Comparison of ENCODE assay signal across 8 cellular contexts in the genomic region with DNA sequence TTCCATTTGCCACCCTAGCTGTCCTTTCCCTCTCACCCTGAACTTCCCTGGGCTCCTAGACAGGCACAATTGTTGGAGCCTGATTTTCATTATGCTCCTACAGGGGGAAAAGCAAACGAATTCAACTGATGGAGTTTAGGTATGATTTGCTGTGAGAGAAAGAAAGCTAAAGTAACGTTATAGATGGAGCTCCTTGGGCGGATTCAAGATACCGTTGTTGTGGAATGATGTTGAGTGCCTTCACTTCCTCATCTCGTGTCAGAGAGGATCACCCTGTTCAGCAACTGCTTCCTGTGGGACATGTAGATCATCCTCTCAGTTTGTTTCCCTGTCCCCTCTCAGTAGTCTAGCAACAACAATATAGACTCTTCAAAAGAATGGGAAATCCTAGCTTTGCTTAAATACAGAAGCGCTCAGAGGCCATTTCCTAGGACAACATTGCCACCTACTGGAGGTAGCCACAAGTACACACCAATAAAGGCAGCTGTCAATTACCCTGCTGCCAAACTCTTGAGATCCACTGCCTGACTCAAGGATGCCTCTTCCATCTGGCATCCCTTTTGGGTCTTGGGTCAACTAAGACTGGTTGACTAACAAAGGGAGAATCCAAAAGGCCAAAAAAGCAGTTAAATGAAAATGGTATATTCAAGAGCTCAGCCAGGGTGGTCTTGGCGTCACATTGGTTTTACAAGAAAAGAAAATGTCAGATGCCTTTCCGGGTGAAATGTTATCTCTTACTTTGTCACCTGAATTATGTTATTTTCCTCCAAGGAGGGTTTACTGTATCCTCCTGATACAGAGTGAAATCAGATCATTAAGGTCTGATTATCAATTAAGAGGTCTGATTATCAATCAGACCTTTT. TPM values are rescaled to one million over a fixed set of nuclear protein-coding genes. Genes with fewer than 3 reads are reported as not detected.
DNase-seq lines count a peak whose midpoint lies in the region; ATAC-seq lines count a peak whose summit lies in the region.

No MANE protein-coding gene starts in this region.

- H3K4me3 ChIP-seq in mesenchymal stem cell (ENCODE audit: insufficient read depth in 1 of 2, low read depth in 1 of 2, low read length in 2 of 2), result peak overlapping the region in 1 of 2 experiments; percentile 46

- peak overlapping the region; percentile 74 for H3K9ac ChIP-seq in mesenchymal stem cell (ENCODE audit: low read length)

- H2BK5ac ChIP-seq in mesenchymal stem cell (ENCODE audit: low read depth, low read length, poor library complexity, severe bottlenecking), result no peak overlapping the region

- H2BK12ac ChIP-seq in mesenchymal stem cell (ENCODE audit: low read length in 2 of 2), result no peak overlapping the region

- no peaks in the 10 kb centered on the region for H3K9me3 ChIP-seq in mesenchymal stem cell (ENCODE audit: control insufficient read depth, low read length)

- H3K18ac ChIP-seq in mesenchymal stem cell (ENCODE audit: low read depth in 1 of 2, low read length in 2 of 2), result no peak overlapping the region

- H3K27me3 ChIP-seq in mesenchymal stem cell (ENCODE audit: control insufficient read depth in 1 of 2, insufficient read depth in 1 of 2, low read length in 2 of 2), result peaks cover 0 to 17% of the 10 kb centered on the region in 2 experiments

- DNase-seq in CMK (ENCODE audit: low read depth) (peak; percentile 26), NCI-H2227 (lab: John Stamatoyannopoulos, UW; ENCODE audit: unreplicated experiment) (peak; percentile 80), ecto neural progenitor cell (ENCODE audit: low spot score) (peak; percentile 62), mesenchymal stem cell (peak; percentile 78), substantia nigra (lab: John Stamatoyannopoulos, UW) (peak in 31 of 49 donors; percentile 5 to 68 (median 33))
- DNase-seq in activated CD4-positive, alpha-beta T cell treated with anti-CD3 and anti-CD28 coated beads for 4 hours, result peak; percentile 43 to 66

- H3K4me1 ChIP-seq in mesenchymal stem cell (ENCODE audit: control insufficient read depth, insufficient read depth, low read depth, low read length), result no peaks in the 10 kb centered on the region

- no peak overlapping the region for H3K4ac ChIP-seq in mesenchymal stem cell (ENCODE audit: low read depth in 1 of 2, low read length in 2 of 2)

- peak; percentile 89 for ATAC-seq in GM19328 (IDR thresholded peaks at IDR 0.05; ENCODE audit: unreplicated experiment)
- ATAC-seq in HG03280 (IDR thresholded peaks at IDR 0.05; ENCODE audit: unreplicated experiment), result peak; percentile 91

- no peak overlapping the region for H2BK120ac ChIP-seq in mesenchymal stem cell (ENCODE audit: low read depth, low read length)

- H3K36me3 ChIP-seq in mesenchymal stem cell (ENCODE audit: control insufficient read depth in 1 of 2, insufficient read depth in 2 of 2, low read depth in 1 of 2, low read length in 2 of 2), result no peaks in the 10 kb centered on the region

- no peak overlapping the region for H2AK5ac ChIP-seq in mesenchymal stem cell (ENCODE audit: low read length, severe bottlenecking)

- H4K91ac ChIP-seq in mesenchymal stem cell (ENCODE audit: low read length), result no peak overlapping the region

- H3K4me2 ChIP-seq in mesenchymal stem cell (ENCODE audit: low read length, poor library complexity, severe bottlenecking), result no peak overlapping the region

- H3K14ac ChIP-seq in mesenchymal stem cell (ENCODE audit: low read length in 2 of 2), result no peak overlapping the region

- H2AFZ ChIP-seq in mesenchymal stem cell (ENCODE audit: low read depth, low read length), result no peak overlapping the region

- H4K8ac ChIP-seq in mesenchymal stem cell (ENCODE audit: low read length), result no peak overlapping the region

- no peak overlapping the region for H3K27ac ChIP-seq in mesenchymal stem cell (ENCODE audit: low read length, poor library complexity, severe bottlenecking)
- H3K27ac ChIP-seq in substantia nigra (ENCODE audit: low read depth, low read length, poor library complexity, severe bottlenecking), result no peak overlapping the region

- H3K23ac ChIP-seq in mesenchymal stem cell (ENCODE audit: low read length in 2 of 2), result no peak overlapping the region

- WGBS in mesenchymal stem cell, result 58% methylated on average over 8 of the region's 8 CpGs

- no peaks in the 10 kb centered on the region for H3K79me1 ChIP-seq in mesenchymal stem cell (replicated peaks; ENCODE audit: low read length, poor library complexity, severe bottlenecking)

- H2BK15ac ChIP-seq in mesenchymal stem cell (ENCODE audit: low read depth, poor library complexity, severe bottlenecking), result no peak overlapping the region

RNA-seq across cellular contexts. Expression of a gene that starts 13.5 kb away (rescaled TPM):
- polyA plus RNA-seq in mesenchymal stem cell (2013, experiment 1 of 2), result 1.8 TPM
- polyA plus RNA-seq in mesenchymal stem cell (2013, experiment 2 of 2), result 2.0 TPM

RNA-seq across cellular contexts. Expression of a gene that starts 15.8 kb away (rescaled TPM):
- 22.2 TPM for polyA plus RNA-seq in mesenchymal stem cell (2013, experiment 1 of 2)
- 20.8 TPM for polyA plus RNA-seq in mesenchymal stem cell (2013, experiment 2 of 2)

RNA-seq across cellular contexts. Expression of a gene that starts 51.4 kb away (rescaled TPM):
- polyA plus RNA-seq in mesenchymal stem cell (2013, experiment 1 of 2), result 2.8 TPM
- 2.7 TPM for polyA plus RNA-seq in mesenchymal stem cell (2013, experiment 2 of 2)

RNA-seq across cellular contexts. Expression of a gene that starts 54.3 kb away (rescaled TPM):
- not detected for polyA plus RNA-seq in mesenchymal stem cell (2013, experiment 1 of 2)
- not detected for polyA plus RNA-seq in mesenchymal stem cell (2013, experiment 2 of 2)

Comparison
In these comparisons a context has a peak if more than half of its experiments do, and no peak if none do; other contexts are left out.
1. DNase-seq: peak in every context shown above with its lines; median percentile 80 in NCI-H2227; 78 in mesenchymal stem cell; 62 in ecto neural progenitor cell; 54 in activated CD4-positive, alpha-beta T cell treated with anti-CD3 and anti-CD28 coated beads for 4 hours; 33 in substantia nigra; 26 in CMK.